ENCODE assay signal across 23 cellular contexts in the genomic region with DNA sequence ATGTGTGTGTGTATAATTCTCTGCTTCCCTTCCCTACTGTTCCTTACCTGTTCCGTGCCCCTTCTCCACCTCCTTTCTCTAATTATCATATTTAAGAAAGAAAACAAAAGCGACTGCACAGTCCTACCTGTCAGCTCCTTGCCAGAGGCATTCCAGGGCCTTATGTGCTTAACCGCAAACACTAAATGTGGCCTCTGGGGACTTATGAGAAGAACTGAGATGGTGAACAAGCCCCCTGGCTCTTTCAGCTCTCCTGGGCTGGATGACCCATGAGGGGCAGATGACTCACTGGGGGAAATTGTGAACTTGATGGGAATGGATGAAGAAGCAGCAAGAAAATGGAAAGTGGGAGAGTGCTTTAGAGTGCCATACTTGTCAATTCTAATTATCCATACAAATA.
DNase-seq lines count a peak whose midpoint lies in the region; FAIRE-seq and TF ChIP-seq lines count a peak whose summit lies in the region.
"Had no signal": no experiment of that assay in that cellular context is flagged by ENCODE, and none has a peak within 500 bp of the region (broad histone marks: within the 10 kb centered on the region; RNA-seq: fewer than 3 reads in every experiment).

No MANE protein-coding gene starts in this region.

- H3K79me2 ChIP-seq in endothelial cell of umbilical vein (ENCODE audit: control insufficient read depth, insufficient read depth, low read length) (no peaks in the 10 kb centered on the region), mesendoderm (ENCODE audit: control insufficient read depth, insufficient read depth, low read length) (no peaks in the 10 kb centered on the region)

- dilution Hi-C loops in endothelial cell of umbilical vein (cut with MboI; ENCODE audit: extremely low pct_ligation_motif_present, low sequenced_read_pairs) = no loop called here

- CTCF ChIA-PET in endothelial cell of umbilical vein (lab: Charles Lee) = no interaction called here

- H3K4me3 ChIP-seq in endothelial cell of umbilical vein (replicated peaks in 1 of 3; ENCODE audit: insufficient read depth in 1 of 3, low read depth in 1 of 3, low read length in 3 of 3) (no peak overlapping the region), mesendoderm (ENCODE audit: low read length) (no peak overlapping the region), colonic mucosa (no peak overlapping the region)
- H3K4me3 ChIP-seq: BLaER1 treated with 17β-estradiol and CSF1 and Interleukin-3, amounts not matched to agents 10 nM and 100 nM; MG63; Peyer's patch had no signal

- no peak overlapping the region for H3K18ac ChIP-seq in mesendoderm (ENCODE audit: low read length)

- no peak overlapping the region for H2BK120ac ChIP-seq in mesendoderm (ENCODE audit: low read depth, low read length)

- H4K5ac ChIP-seq in mesendoderm (ENCODE audit: low read length) = no peak overlapping the region

- H2AFZ ChIP-seq in endothelial cell of umbilical vein (ENCODE audit: low read depth, low read length) = no peak overlapping the region

- BruUV-seq in endothelial cell of umbilical vein (replicated peaks; lab: Mats Ljungman, UMichigan) = no TSS peak

- no peaks in the 10 kb centered on the region for H3K4me1 ChIP-seq in endothelial cell of umbilical vein (ENCODE audit: control insufficient read depth, extremely low read depth, insufficient read depth, low read length)
- H3K4me1 ChIP-seq in mesendoderm (ENCODE audit: control insufficient read depth, low read depth, low read length) = no peaks in the 10 kb centered on the region
- H3K4me1 ChIP-seq in colonic mucosa = no peaks in the 10 kb centered on the region
- H3K4me1 ChIP-seq: BLaER1 treated with 17β-estradiol and CSF1 and Interleukin-3, amounts not matched to agents 10 nM and 100 nM; Peyer's patch had no signal

- no peak overlapping the region for H3K23ac ChIP-seq in mesendoderm (ENCODE audit: low read length)

- no peak overlapping the region for H3K4me2 ChIP-seq in endothelial cell of umbilical vein (ENCODE audit: insufficient read depth, low read length)
- H3K4me2 ChIP-seq in mesendoderm (ENCODE audit: low read length) = no peak overlapping the region
- H3K4me2 ChIP-seq: BLaER1 treated with 17β-estradiol and CSF1 and Interleukin-3, amounts not matched to agents 10 nM and 100 nM had no signal

- H2BK15ac ChIP-seq in mesendoderm (replicated peaks; ENCODE audit: low read depth) = no peak overlapping the region

- no peak overlapping the region for H2AK5ac ChIP-seq in mesendoderm (ENCODE audit: low read length)

- no peak overlapping the region for H3K4ac ChIP-seq in mesendoderm (ENCODE audit: low read depth, low read length)

- H2BK5ac ChIP-seq in mesendoderm (ENCODE audit: low read length) = no peak overlapping the region

- FAIRE-seq in endothelial cell of umbilical vein (lab: Jason Lieb, UNC) = no peak

- no peak overlapping the region for H3K56ac ChIP-seq in mesendoderm (ENCODE audit: low read length)

- no peaks in the 10 kb centered on the region for H3K9me3 ChIP-seq in endothelial cell of umbilical vein (replicated peaks; ENCODE audit: control insufficient read depth, insufficient read depth, low read length)
- no peaks in the 10 kb centered on the region for H3K9me3 ChIP-seq in colonic mucosa
- H3K9me3 ChIP-seq: BLaER1 treated with 17β-estradiol and CSF1 and Interleukin-3, amounts not matched to agents 10 nM and 100 nM; MG63; Peyer's patch had no signal

- TF ChIP-seq CTCF in endothelial cell of umbilical vein (IDR thresholded peaks at IDR 0.05; ENCODE audit: extremely low read depth in 1 of 2, insufficient read depth in 1 of 2, low read depth in 1 of 2, low read length in 2 of 2) = no peak
- no peak for TF ChIP-seq CTCF in colonic mucosa (IDR thresholded peaks at IDR 0.05)

- no peaks in the 10 kb centered on the region for H4K20me1 ChIP-seq in endothelial cell of umbilical vein (replicated peaks; ENCODE audit: control insufficient read depth, extremely low read depth, insufficient read depth, low read length)
- H4K20me1 ChIP-seq: BLaER1 treated with 17β-estradiol and CSF1 and Interleukin-3, amounts not matched to agents 10 nM and 100 nM had no signal

- no peak overlapping the region for H3K9ac ChIP-seq in endothelial cell of umbilical vein (replicated peaks; ENCODE audit: extremely low read depth, insufficient read depth, low read length)
- no peak overlapping the region for H3K9ac ChIP-seq in mesendoderm (ENCODE audit: low read length)
- no peak overlapping the region for H3K9ac ChIP-seq in colonic mucosa (ENCODE audit: low read depth in 2 of 2, low read length in 2 of 2)
- H3K9ac ChIP-seq: BLaER1 treated with 17β-estradiol and CSF1 and Interleukin-3, amounts not matched to agents 10 nM and 100 nM had no signal

- no CpG with 5 or more reads among the region's 3 CpGs for WGBS in mesendoderm (ENCODE audit: extremely low coverage, insufficient coverage, low lambda C conversion rate)

- no peaks in the 10 kb centered on the region for H3K9me1 ChIP-seq in endothelial cell of umbilical vein (replicated peaks; ENCODE audit: control insufficient read depth, extremely low read depth, insufficient read depth, low read length)

- intact Hi-C loops in endothelial cell of umbilical vein (cut with micrococcal nuclease) (no loop called here), colonic mucosa (cut with DNase I) (no loop called here)

- TF ChIP-seq POLR2A in endothelial cell of umbilical vein (IDR thresholded peaks at IDR 0.05; ENCODE audit: low read depth, low read length) = no peak

- DNase-seq in DMS79 (lab: John Stamatoyannopoulos, UW) = peak; percentile 9
- DNase-seq in DMS79 treated with DMSO at 0.1 percent for 48 hours (lab: John Stamatoyannopoulos, UW) = no peak
- DNase-seq in M059J (ENCODE audit: low read depth) = peak; percentile 39
- peak; percentile 2 for DNase-seq in endothelial cell of umbilical vein (ENCODE audit: low read depth, low spot score)
- peak; percentile 42 for DNase-seq in mesendoderm
- no peak for DNase-seq in OCI-M2 (lab: John Stamatoyannopoulos, UW; ENCODE audit: unreplicated experiment)
- no peak for DNase-seq in colonic mucosa
- no peak for DNase-seq in AML-193 (lab: John Stamatoyannopoulos, UW)
- DNase-seq: ACHN; CD8-positive, alpha-beta T cell; EL; GOT3; HCEC 1CT; Kasumi-1; MG63; NCI-H1417; NCI-H187 treated with DMSO at 0.1 percent for 48 hours; NCI-H226; NCI-H510A treated with DMSO at 0.1 percent for 48 hours; NCI-H82; Peyer's patch had no signal

- H3K27me3 ChIP-seq in endothelial cell of umbilical vein (ENCODE audit: control insufficient read depth in 2 of 2, insufficient read depth in 2 of 2, low read length in 2 of 2) = no peaks in the 10 kb centered on the region
- no peaks in the 10 kb centered on the region for H3K27me3 ChIP-seq in mesendoderm (ENCODE audit: insufficient read depth, low read length, poor library complexity)
- H3K27me3 ChIP-seq in colonic mucosa = no peaks in the 10 kb centered on the region
- H3K27me3 ChIP-seq: BLaER1 treated with 17β-estradiol and CSF1 and Interleukin-3, amounts not matched to agents 10 nM and 100 nM; MG63; Peyer's patch had no signal

- H3K79me1 ChIP-seq in mesendoderm (ENCODE audit: low read length) = no peaks in the 10 kb centered on the region

- H4K8ac ChIP-seq in mesendoderm (ENCODE audit: low read depth, low read length) = no peak overlapping the region

- H3K36me3 ChIP-seq in endothelial cell of umbilical vein (ENCODE audit: control insufficient read depth in 2 of 2, extremely low read depth in 1 of 2, insufficient read depth in 2 of 2, low read length in 2 of 2) (no peaks in the 10 kb centered on the region), mesendoderm (ENCODE audit: control insufficient read depth, insufficient read depth, low read length) (no peaks in the 10 kb centered on the region), colonic mucosa (no peaks in the 10 kb centered on the region)
- H3K36me3 ChIP-seq: BLaER1 treated with 17β-estradiol and CSF1 and Interleukin-3, amounts not matched to agents 10 nM and 100 nM; MG63; Peyer's patch had no signal

- H3K27ac ChIP-seq in endothelial cell of umbilical vein (ENCODE audit: insufficient read depth, low read depth, low read length) (no peak overlapping the region), mesendoderm (ENCODE audit: low read depth, low read length) (no peak overlapping the region), colonic mucosa (no peak overlapping the region)
- H3K27ac ChIP-seq: 22Rv1; BLaER1 treated with 17β-estradiol and CSF1 and Interleukin-3, amounts not matched to agents 10 nM and 100 nM; Peyer's patch had no signal

- POLR2A ChIA-PET in endothelial cell of umbilical vein (lab: Charles Lee) = no interaction called here

TF ChIP-seq in endothelial cell of umbilical vein, 7 proteins besides CTCF, POLR2A, EP300 and RAD21:
- TF ChIP-seq GATA2 (IDR thresholded peaks at IDR 0.05; ENCODE audit: insufficient read depth, insufficient read length, low read depth, low read length) = no peak
- no peak for TF ChIP-seq JUN (IDR thresholded peaks at IDR 0.05; ENCODE audit: borderline replicate concordance, insufficient read depth, insufficient read length, low read depth)
- no peak for TF ChIP-seq POLR2AphosphoS5 (IDR thresholded peaks at IDR 0.05; ENCODE audit: insufficient read depth, low read depth, low read length)
- TF ChIP-seq MYC (IDR thresholded peaks at IDR 0.05; ENCODE audit: low read depth, low read length) = no peak
- TF ChIP-seq EZH2 (IDR thresholded peaks at IDR 0.05; ENCODE audit: borderline replicate concordance, low read depth, low read length, severe bottlenecking) = no peak
- TF ChIP-seq FOS (IDR thresholded peaks at IDR 0.05; ENCODE audit: borderline replicate concordance, insufficient read depth, low read length) = no peak
- TF ChIP-seq, protein P1, sequence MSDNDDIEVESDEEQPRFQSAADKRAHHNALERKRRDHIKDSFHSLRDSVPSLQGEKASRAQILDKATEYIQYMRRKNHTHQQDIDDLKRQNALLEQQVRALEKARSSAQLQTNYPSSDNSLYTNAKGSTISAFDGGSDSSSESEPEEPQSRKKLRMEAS (IDR thresholded peaks at IDR 0.05; ENCODE audit: insufficient read depth, insufficient read length) = no peak

Comparison
In these comparisons a context has a peak if more than half of its experiments do, and no peak if none do; other contexts are left out.
1. DNase-seq: peak in DMS79 (single experiment), M059J (single experiment), endothelial cell of umbilical vein (single experiment) and mesendoderm (single experiment); none in DMS79 treated with DMSO at 0.1 percent for 48 hours (single experiment), OCI-M2 (single experiment), colonic mucosa (single experiment) and AML-193 (0 of 2).